17 cellular contexts compared by ENCODE assay signal in the genomic region with DNA sequence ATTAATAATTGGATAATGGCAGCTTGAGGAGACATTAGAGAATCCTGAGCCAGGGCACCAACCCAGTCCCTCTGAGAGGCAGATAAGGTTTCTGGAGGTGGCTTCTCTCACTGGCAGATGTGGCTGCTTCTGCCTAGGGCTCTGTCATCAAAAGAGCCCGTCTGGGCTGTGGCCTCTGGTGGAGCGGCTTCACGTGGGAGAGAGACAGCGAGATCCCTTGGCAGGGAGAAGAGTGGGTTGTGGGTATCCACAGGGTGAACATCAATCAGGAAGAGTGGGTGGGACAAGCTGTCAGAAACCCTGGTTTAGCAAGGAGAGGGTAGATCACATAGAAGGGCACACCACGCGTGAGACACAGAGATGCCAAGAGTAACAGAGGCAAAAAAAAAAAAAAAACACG. TPM values are rescaled to one million over a fixed set of nuclear protein-coding genes. Genes with fewer than 3 reads are reported as not detected.
"Had no signal": no experiment of that assay in that cellular context is flagged by ENCODE, and none has a peak within 500 bp of the region (broad histone marks: within the 10 kb centered on the region; RNA-seq: fewer than 3 reads in every experiment).

No MANE protein-coding gene starts in this region.

- H3K36me3 Mint-ChIP-seq: activated naive CD8-positive, alpha-beta T cell; memory B cell; naive thymus-derived CD8-positive, alpha-beta T cell had no signal

- H3K4me3 ChIP-seq: mucosa of descending colon had no signal

- ATAC-seq: foreskin keratinocyte; left ventricle myocardium superior; mucosa of descending colon; naive thymus-derived CD8-positive, alpha-beta T cell had no signal

- H3K4me1 ChIP-seq: foreskin keratinocyte had no signal

- H3K27ac Mint-ChIP-seq: activated CD4-positive, alpha-beta T cell treated with anti-CD3 and anti-CD28 coated beads, Interleukin-2, amount 10 ng/mL, durations not matched to agents 24 days and 14 days; activated naive CD8-positive, alpha-beta T cell; dendritic cell treated with granulocyte-macrophage colony-stimulating factor and Interleukin-4, amounts not matched to agents 40 ng/mL and 50 ng/mL, for 4 days; memory B cell had no signal

- DNase-seq: activated CD4-positive, alpha-beta T cell treated with anti-CD3 and anti-CD28 coated beads, Interleukin-2, amount 10 ng/mL, durations not matched to agents 24 days and 14 days; activated CD8-positive, alpha-beta memory T cell treated with anti-CD3 and anti-CD28 coated beads, Interleukin-2, amount 50 U/mL, for 48 hours; anterior cingulate cortex; cerebellar nuclear complex; effector memory CD4-positive, alpha-beta T cell; foreskin keratinocyte; glutamatergic neuron; left ventricle myocardium superior; mucosa of descending colon; naive thymus-derived CD8-positive, alpha-beta T cell; stimulated activated naive CD4-positive, alpha-beta T cell treated with Interleukin-2 at 50 U/mL for 16 hours; SW 1271; trophoblast cell had no signal

- H3K9me3 Mint-ChIP-seq: activated CD4-positive, alpha-beta T cell treated with anti-CD3 and anti-CD28 coated beads, Interleukin-2, amount 10 ng/mL, durations not matched to agents 24 days and 14 days; dendritic cell treated with granulocyte-macrophage colony-stimulating factor and Interleukin-4, amounts not matched to agents 40 ng/mL and 50 ng/mL, for 4 days; memory B cell; naive thymus-derived CD8-positive, alpha-beta T cell had no signal

- H3K9me3 ChIP-seq: mucosa of descending colon had no signal

- H3K27ac ChIP-seq: foreskin keratinocyte had no signal

- H3K4me3 Mint-ChIP-seq: activated naive CD8-positive, alpha-beta T cell; dendritic cell treated with granulocyte-macrophage colony-stimulating factor and Interleukin-4, amounts not matched to agents 40 ng/mL and 50 ng/mL, for 4 days; memory B cell had no signal

RNA-seq across cellular contexts. Expression of gene VWA5B1, which starts 30.1 kb away (rescaled TPM):
- total RNA-seq: activated CD4-positive, alpha-beta T cell treated with anti-CD3 and anti-CD28 coated beads, Interleukin-2, amount 10 ng/mL, durations not matched to agents 24 days and 14 days; foreskin keratinocyte; kidney epithelial cell; left ventricle myocardium superior; naive thymus-derived CD8-positive, alpha-beta T cell had no signal
- polyA plus RNA-seq: foreskin keratinocyte had no signal
